Comparison of ENCODE assay signal across 16 cellular contexts in genomic region chr1:184686540-184686939, GRCh38.
DNase-seq lines count a peak whose midpoint lies in the region; ATAC-seq and TF ChIP-seq lines count a peak whose summit lies in the region.
"Had no signal": no experiment of that assay in that cellular context is flagged by ENCODE, and none has a peak within 500 bp of the region (broad histone marks: within the 10 kb centered on the region; RNA-seq: fewer than 3 reads in every experiment).

No MANE protein-coding gene starts in this region.

- TF ChIP-seq CTCF in epithelial cell of proximal tubule (conservative IDR thresholded peaks at IDR 0.05; ENCODE audit: low read depth, low read length) (no peak), dorsolateral prefrontal cortex (IDR thresholded peaks at IDR 0.05 in 54 of 56, conservative IDR thresholded peaks at IDR 0.05 in 2 of 56; ENCODE audit: low read depth in 1 of 56, partially characterized antibody in 56 of 56) (no peak)

- no peaks in the 10 kb centered on the region for H3K27me3 ChIP-seq in dorsolateral prefrontal cortex

- H3K27ac ChIP-seq in dorsolateral prefrontal cortex, result no peak overlapping the region

- DNase-seq in NCI-H1105 treated with DMSO at 0.1 percent for 48 hours (lab: John Stamatoyannopoulos, UW), result peak; percentile 2
- no peak for DNase-seq in NCI-H1105 (lab: John Stamatoyannopoulos, UW)
- DNase-seq in RPMI7951 (ENCODE audit: low read depth), result peak; percentile 17
- DNase-seq in epithelial cell of proximal tubule (ENCODE audit: low read depth), result peak; percentile 31
- peak; percentile 5 for DNase-seq in myocyte (ENCODE audit: low read depth)
- no peak for DNase-seq in GM19238 (ENCODE audit: insufficient read length, low spot score)
- DNase-seq in dorsolateral prefrontal cortex, result no peak
- DNase-seq: activated CD4-positive, alpha-beta T cell treated with anti-CD3 and anti-CD28 coated beads, Interleukin-2, amount 10 ng/mL, durations not matched to agents 24 days and 14 days; DMS79 treated with DMSO at 0.1 percent for 48 hours; GOT3; NCI-H2029 treated with DMSO at 0.1 percent for 48 hours; SHP77 treated with DMSO at 0.1 percent for 48 hours; stimulated activated naive CD4-positive, alpha-beta T cell; T1000 had no signal

- intact Hi-C loops in dorsolateral prefrontal cortex (cut with DNase I), result no loop called here

- no peak for ATAC-seq in GM19455 (IDR thresholded peaks at IDR 0.05; ENCODE audit: unreplicated experiment)
- ATAC-seq: mucosa of descending colon had no signal

- H3K4me3 ChIP-seq in epithelial cell of proximal tubule (ENCODE audit: low read depth, low read length) (no peak overlapping the region), dorsolateral prefrontal cortex (no peak overlapping the region)
- H3K4me3 ChIP-seq: mucosa of descending colon had no signal

Comparison
In these comparisons a context has a peak if more than half of its experiments do, and no peak if none do; other contexts are left out.
1. DNase-seq: peak in NCI-H1105 treated with DMSO at 0.1 percent for 48 hours (single experiment), RPMI7951 (single experiment), epithelial cell of proximal tubule (single experiment) and myocyte (single experiment); none in NCI-H1105 (single experiment), GM19238 (single experiment) and dorsolateral prefrontal cortex (0 of 10).